In genomic region chr7:36726311-36726710, GRCh38 we compare ENCODE assay signal across 19 cellular contexts. TPM values are rescaled to one million over a fixed set of nuclear protein-coding genes. Genes with fewer than 3 reads are reported as not detected.
DNase-seq lines count a peak whose midpoint lies in the region; ATAC-seq and TF ChIP-seq lines count a peak whose summit lies in the region.
"Had no signal": no experiment of that assay in that cellular context is flagged by ENCODE, and none has a peak within 500 bp of the region (broad histone marks: within the 10 kb centered on the region; RNA-seq: fewer than 3 reads in every experiment).

No MANE protein-coding gene starts in this region.

- no peaks in the 10 kb centered on the region for H3K9me3 ChIP-seq in neutrophil
- H3K9me3 ChIP-seq: ovary had no signal

- H3K4me1 ChIP-seq in neutrophil (ENCODE audit: control insufficient read depth in 1 of 2, insufficient read depth in 1 of 2, low read depth in 1 of 2, low read length in 1 of 2): peaks cover 50 to 64% of the 10 kb centered on the region in 2 experiments

- no peak overlapping the region for H3K4me3 Mint-ChIP-seq in activated CD4-positive, alpha-beta T cell treated with anti-CD3 and anti-CD28 coated beads for 36 hours
- H3K4me3 Mint-ChIP-seq in activated T-cell treated with anti-CD3 and anti-CD28 coated beads, Interleukin-2, amount 50 U/mL, for 72 hours: peak overlapping the region; percentile 65 to 72
- H3K4me3 Mint-ChIP-seq: activated B cell treated with CpG ODN at 0.5 μM for 24 hours had no signal

- CTCF ChIA-PET in activated CD4-positive, alpha-beta T cell treated with anti-CD3 and anti-CD28 coated beads for 36 hours (lab: Charles Lee): interaction anchor here (0.7 to 2.1 kb wide), 7 partner anchors 9 to 56 kb away, joined by 3 to 7 read pairs (median 5); no protein-coding TSS in a partner anchor

- peak overlapping the region; percentile 29 to 38 for H3K4me3 ChIP-seq in neutrophil (ENCODE audit: low read depth in 1 of 2, low read length in 1 of 2)
- H3K4me3 ChIP-seq: heart left ventricle, ovary had no signal

- H3K36me3 ChIP-seq in neutrophil: no peaks in the 10 kb centered on the region
- H3K36me3 ChIP-seq: heart left ventricle, ovary had no signal

- intact Hi-C loops in activated CD4-positive, alpha-beta T cell treated with anti-CD3 and anti-CD28 coated beads for 36 hours (cut with DNase I, micrococcal nuclease): loop anchor here (2.0 to 10.0 kb wide), 10 partner anchors 20 to 718 kb away; partner anchors contain the start of gene ELMO1 (in 1 of the 2)

- peak overlapping the region; percentile 78 for H3K27ac Mint-ChIP-seq in activated CD4-positive, alpha-beta T cell treated with anti-CD3 and anti-CD28 coated beads for 36 hours
- peak overlapping the region; percentile 82 for H3K27ac Mint-ChIP-seq in activated T-cell treated with anti-CD3 and anti-CD28 coated beads, Interleukin-2, amount 50 U/mL, for 72 hours
- H3K27ac Mint-ChIP-seq: activated B cell treated with CpG ODN at 0.5 μM for 24 hours had no signal

- peak; percentile 28 for ATAC-seq in activated CD4-positive, alpha-beta T cell treated with anti-CD3 and anti-CD28 coated beads for 36 hours
- ATAC-seq in activated T-cell treated with anti-CD3 and anti-CD28 coated beads, Interleukin-2, amount 50 U/mL, for 72 hours (replicated peaks in 1 of 2): peak; percentile 24 to 40
- ATAC-seq in GM21529 (IDR thresholded peaks at IDR 0.05; ENCODE audit: unreplicated experiment): no peak

- H3K27me3 ChIP-seq in neutrophil: no peaks in the 10 kb centered on the region
- H3K27me3 ChIP-seq: heart left ventricle, ovary had no signal

- H3K27me3 Mint-ChIP-seq in activated CD4-positive, alpha-beta T cell treated with anti-CD3 and anti-CD28 coated beads for 36 hours: no peaks in the 10 kb centered on the region
- H3K27me3 Mint-ChIP-seq in activated T-cell treated with anti-CD3 and anti-CD28 coated beads, Interleukin-2, amount 50 U/mL, for 72 hours (ENCODE audit: low read depth): no peaks in the 10 kb centered on the region
- H3K27me3 Mint-ChIP-seq: activated B cell treated with CpG ODN at 0.5 μM for 24 hours had no signal

- POLR2A ChIA-PET in activated CD4-positive, alpha-beta T cell treated with anti-CD3 and anti-CD28 coated beads for 36 hours (lab: Charles Lee): interaction anchor here (0.6 to 1.2 kb wide), 2 partner anchors 8 to 628 kb away, joined by 3 read pairs; no protein-coding TSS in a partner anchor

- peaks cover 8% of the 10 kb centered on the region for H3K36me3 Mint-ChIP-seq in activated CD4-positive, alpha-beta T cell treated with anti-CD3 and anti-CD28 coated beads for 36 hours (ENCODE audit: low read depth)
- peaks cover 8 to 24% of the 10 kb centered on the region in 2 donors for H3K36me3 Mint-ChIP-seq in activated T-cell treated with anti-CD3 and anti-CD28 coated beads, Interleukin-2, amount 50 U/mL, for 72 hours (ENCODE audit: insufficient read depth in 2 of 2)

- H3K4me1 Mint-ChIP-seq in activated CD4-positive, alpha-beta T cell treated with anti-CD3 and anti-CD28 coated beads for 36 hours: peaks cover 67% of the 10 kb centered on the region
- H3K4me1 Mint-ChIP-seq in activated T-cell treated with anti-CD3 and anti-CD28 coated beads, Interleukin-2, amount 50 U/mL, for 72 hours (ENCODE audit: low read depth): peaks cover 73% of the 10 kb centered on the region

- DNase-seq in activated CD4-positive, alpha-beta T cell treated with anti-CD3 and anti-CD28 coated beads for 36 hours: peak; percentile 42
- no peak for DNase-seq in activated CD4-positive, alpha-beta T cell treated with anti-CD3 and anti-CD28 coated beads, Interleukin-2, amount 50 U/mL, for 4 hours
- DNase-seq in Kasumi-1 (lab: John Stamatoyannopoulos, UW) (peak; percentile 28 to 54), NCI-H2081 treated with DMSO at 0.1 percent for 48 hours (lab: John Stamatoyannopoulos, UW) (no peak), NCI-H510A treated with DMSO at 0.1 percent for 48 hours (lab: John Stamatoyannopoulos, UW) (no peak)
- peak in 1 of 2 donors; percentile 27 for DNase-seq in activated T-cell treated with anti-CD3 and anti-CD28 coated beads, Interleukin-2, amount 50 U/mL, for 72 hours
- DNase-seq: activated B cell treated with CpG ODN at 0.5 μM for 24 hours; activated effector memory CD4-positive, alpha-beta T cell treated with Interleukin-2 at 50 U/mL for 16 hours; Calu3; heart left ventricle; midbrain; NCI-H1436; OCI-M1; ovary; small intestine; SW 1271 had no signal

- H3K27ac ChIP-seq in neutrophil: peak overlapping the region; percentile 89
- H3K27ac ChIP-seq: HL-60, ovary had no signal

- TF ChIP-seq CTCF in neutrophil (IDR thresholded peaks at IDR 0.05): no peak

- H3K9me3 Mint-ChIP-seq in activated CD4-positive, alpha-beta T cell treated with anti-CD3 and anti-CD28 coated beads for 36 hours (ENCODE audit: low read depth): peaks cover 8% of the 10 kb centered on the region
- H3K9me3 Mint-ChIP-seq in activated T-cell treated with anti-CD3 and anti-CD28 coated beads, Interleukin-2, amount 50 U/mL, for 72 hours: peaks cover 4 to 5% of the 10 kb centered on the region in 2 donors
- H3K9me3 Mint-ChIP-seq: activated B cell treated with CpG ODN at 0.5 μM for 24 hours had no signal

RNA-seq across cellular contexts. Expression of gene AOAH, which starts 2.0 kb away (rescaled TPM):
- 10 to 100 TPM in 1 of 2 experiments, 1 to 10 TPM in 1; 9.2 to 10.0 TPM for total RNA-seq in activated CD4-positive, alpha-beta T cell treated with anti-CD3 and anti-CD28 coated beads for 36 hours
- total RNA-seq in activated T-cell treated with anti-CD3 and anti-CD28 coated beads, Interleukin-2, amount 50 U/mL, for 72 hours: 10 to 100 TPM; 18.8 to 23.5 TPM
- total RNA-seq: Calu3 had no signal

Comparison
In these comparisons a context has a peak if more than half of its experiments do, and no peak if none do; other contexts are left out.
1. DNase-seq: peak in activated CD4-positive, alpha-beta T cell treated with anti-CD3 and anti-CD28 coated beads for 36 hours (single experiment) and Kasumi-1 (2 of 2); none in activated CD4-positive, alpha-beta T cell treated with anti-CD3 and anti-CD28 coated beads, Interleukin-2, amount 50 U/mL, for 4 hours (0 of 2), NCI-H2081 treated with DMSO at 0.1 percent for 48 hours (single experiment) and NCI-H510A treated with DMSO at 0.1 percent for 48 hours (single experiment).